1 cellular context compared by ENCODE assay signal in the genomic region with DNA sequence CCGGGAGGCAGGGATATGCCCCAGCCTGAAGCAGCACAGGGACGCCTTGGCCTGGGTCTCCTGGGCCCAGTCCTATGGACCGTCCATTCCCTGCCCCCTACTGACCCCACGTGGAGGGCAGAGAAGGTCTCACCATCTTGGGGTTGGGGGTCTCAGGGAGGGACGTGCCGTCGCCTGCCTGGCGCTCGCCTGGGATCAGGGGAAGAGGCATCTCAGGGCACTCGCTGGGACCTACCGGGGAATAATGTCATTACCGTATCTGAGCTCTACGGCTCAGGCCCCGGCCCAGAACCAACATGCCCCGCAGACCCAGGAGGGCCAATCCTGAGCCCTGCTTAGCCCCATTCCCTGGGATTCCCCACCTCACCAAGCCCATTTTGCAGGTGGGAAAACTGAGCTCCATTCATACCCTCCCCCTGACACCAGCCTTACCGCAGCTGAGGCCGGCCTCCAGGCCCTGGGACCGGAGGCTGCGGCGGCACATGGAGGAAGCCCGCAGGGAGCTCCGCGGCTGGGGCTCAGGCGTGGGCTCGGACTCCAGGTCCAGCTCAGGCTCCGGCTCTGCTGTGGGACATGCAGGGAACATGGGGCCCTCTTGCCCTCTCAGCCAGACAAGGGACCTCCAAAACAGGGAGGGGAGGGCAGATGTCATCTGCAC.
TF ChIP-seq lines count a peak whose summit lies in the region.

No MANE protein-coding gene starts in this region.

TF ChIP-seq in HepG2, 621 proteins besides CTCF, POLR2A, EP300 and RAD21:
- TF ChIP-seq EED (CRISPR knock-in tag; IDR thresholded peaks at IDR 0.05): no peak
- TF ChIP-seq, protein P1, sequence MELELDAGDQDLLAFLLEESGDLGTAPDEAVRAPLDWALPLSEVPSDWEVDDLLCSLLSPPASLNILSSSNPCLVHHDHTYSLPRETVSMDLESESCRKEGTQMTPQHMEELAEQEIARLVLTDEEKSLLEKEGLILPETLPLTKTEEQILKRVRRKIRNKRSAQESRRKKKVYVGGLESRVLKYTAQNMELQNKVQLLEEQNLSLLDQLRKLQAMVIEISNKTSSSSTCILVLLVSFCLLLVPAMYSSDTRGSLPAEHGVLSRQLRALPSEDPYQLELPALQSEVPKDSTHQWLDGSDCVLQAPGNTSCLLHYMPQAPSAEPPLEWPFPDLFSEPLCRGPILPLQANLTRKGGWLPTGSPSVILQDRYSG (CRISPR knock-in tag; IDR thresholded peaks at IDR 0.05): no peak
- TF ChIP-seq, protein P2, sequence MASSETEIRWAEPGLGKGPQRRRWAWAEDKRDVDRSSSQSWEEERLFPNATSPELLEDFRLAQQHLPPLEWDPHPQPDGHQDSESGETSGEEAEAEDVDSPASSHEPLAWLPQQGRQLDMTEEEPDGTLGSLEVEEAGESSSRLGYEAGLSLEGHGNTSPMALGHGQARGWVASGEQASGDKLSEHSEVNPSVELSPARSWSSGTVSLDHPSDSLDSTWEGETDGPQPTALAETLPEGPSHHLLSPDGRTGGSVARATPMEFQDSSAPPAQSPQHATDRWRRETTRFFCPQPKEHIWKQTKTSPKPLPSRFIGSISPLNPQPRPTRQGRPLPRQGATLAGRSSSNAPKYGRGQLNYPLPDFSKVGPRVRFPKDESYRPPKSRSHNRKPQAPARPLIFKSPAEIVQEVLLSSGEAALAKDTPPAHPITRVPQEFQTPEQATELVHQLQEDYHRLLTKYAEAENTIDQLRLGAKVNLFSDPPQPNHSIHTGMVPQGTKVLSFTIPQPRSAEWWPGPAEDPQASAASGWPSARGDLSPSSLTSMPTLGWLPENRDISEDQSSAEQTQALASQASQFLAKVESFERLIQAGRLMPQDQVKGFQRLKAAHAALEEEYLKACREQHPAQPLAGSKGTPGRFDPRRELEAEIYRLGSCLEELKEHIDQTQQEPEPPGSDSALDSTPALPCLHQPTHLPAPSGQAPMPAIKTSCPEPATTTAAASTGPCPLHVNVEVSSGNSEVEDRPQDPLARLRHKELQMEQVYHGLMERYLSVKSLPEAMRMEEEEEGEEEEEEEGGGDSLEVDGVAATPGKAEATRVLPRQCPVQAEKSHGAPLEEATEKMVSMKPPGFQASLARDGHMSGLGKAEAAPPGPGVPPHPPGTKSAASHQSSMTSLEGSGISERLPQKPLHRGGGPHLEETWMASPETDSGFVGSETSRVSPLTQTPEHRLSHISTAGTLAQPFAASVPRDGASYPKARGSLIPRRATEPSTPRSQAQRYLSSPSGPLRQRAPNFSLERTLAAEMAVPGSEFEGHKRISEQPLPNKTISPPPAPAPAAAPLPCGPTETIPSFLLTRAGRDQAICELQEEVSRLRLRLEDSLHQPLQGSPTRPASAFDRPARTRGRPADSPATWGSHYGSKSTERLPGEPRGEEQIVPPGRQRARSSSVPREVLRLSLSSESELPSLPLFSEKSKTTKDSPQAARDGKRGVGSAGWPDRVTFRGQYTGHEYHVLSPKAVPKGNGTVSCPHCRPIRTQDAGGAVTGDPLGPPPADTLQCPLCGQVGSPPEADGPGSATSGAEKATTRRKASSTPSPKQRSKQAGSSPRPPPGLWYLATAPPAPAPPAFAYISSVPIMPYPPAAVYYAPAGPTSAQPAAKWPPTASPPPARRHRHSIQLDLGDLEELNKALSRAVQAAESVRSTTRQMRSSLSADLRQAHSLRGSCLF (CRISPR knock-in tag; IDR thresholded peaks at IDR 0.05; ENCODE audit: borderline replicate concordance): no peak
- TF ChIP-seq, protein P3, sequence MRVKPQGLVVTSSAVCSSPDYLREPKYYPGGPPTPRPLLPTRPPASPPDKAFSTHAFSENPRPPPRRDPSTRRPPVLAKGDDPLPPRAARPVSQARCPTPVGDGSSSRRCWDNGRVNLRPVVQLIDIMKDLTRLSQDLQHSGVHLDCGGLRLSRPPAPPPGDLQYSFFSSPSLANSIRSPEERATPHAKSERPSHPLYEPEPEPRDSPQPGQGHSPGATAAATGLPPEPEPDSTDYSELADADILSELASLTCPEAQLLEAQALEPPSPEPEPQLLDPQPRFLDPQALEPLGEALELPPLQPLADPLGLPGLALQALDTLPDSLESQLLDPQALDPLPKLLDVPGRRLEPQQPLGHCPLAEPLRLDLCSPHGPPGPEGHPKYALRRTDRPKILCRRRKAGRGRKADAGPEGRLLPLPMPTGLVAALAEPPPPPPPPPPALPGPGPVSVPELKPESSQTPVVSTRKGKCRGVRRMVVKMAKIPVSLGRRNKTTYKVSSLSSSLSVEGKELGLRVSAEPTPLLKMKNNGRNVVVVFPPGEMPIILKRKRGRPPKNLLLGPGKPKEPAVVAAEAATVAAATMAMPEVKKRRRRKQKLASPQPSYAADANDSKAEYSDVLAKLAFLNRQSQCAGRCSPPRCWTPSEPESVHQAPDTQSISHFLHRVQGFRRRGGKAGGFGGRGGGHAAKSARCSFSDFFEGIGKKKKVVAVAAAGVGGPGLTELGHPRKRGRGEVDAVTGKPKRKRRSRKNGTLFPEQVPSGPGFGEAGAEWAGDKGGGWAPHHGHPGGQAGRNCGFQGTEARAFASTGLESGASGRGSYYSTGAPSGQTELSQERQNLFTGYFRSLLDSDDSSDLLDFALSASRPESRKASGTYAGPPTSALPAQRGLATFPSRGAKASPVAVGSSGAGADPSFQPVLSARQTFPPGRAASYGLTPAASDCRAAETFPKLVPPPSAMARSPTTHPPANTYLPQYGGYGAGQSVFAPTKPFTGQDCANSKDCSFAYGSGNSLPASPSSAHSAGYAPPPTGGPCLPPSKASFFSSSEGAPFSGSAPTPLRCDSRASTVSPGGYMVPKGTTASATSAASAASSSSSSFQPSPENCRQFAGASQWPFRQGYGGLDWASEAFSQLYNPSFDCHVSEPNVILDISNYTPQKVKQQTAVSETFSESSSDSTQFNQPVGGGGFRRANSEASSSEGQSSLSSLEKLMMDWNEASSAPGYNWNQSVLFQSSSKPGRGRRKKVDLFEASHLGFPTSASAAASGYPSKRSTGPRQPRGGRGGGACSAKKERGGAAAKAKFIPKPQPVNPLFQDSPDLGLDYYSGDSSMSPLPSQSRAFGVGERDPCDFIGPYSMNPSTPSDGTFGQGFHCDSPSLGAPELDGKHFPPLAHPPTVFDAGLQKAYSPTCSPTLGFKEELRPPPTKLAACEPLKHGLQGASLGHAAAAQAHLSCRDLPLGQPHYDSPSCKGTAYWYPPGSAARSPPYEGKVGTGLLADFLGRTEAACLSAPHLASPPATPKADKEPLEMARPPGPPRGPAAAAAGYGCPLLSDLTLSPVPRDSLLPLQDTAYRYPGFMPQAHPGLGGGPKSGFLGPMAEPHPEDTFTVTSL (CRISPR knock-in tag; IDR thresholded peaks at IDR 0.05; ENCODE audit: borderline replicate concordance): no peak
- TF ChIP-seq SRY (CRISPR knock-in tag; IDR thresholded peaks at IDR 0.05): no peak
- TF ChIP-seq DNMT3B (CRISPR knock-in tag; conservative IDR thresholded peaks at IDR 0.05): no peak
- TF ChIP-seq ZNF709 (CRISPR knock-in tag; IDR thresholded peaks at IDR 0.05): no peak
- TF ChIP-seq, protein P4, sequence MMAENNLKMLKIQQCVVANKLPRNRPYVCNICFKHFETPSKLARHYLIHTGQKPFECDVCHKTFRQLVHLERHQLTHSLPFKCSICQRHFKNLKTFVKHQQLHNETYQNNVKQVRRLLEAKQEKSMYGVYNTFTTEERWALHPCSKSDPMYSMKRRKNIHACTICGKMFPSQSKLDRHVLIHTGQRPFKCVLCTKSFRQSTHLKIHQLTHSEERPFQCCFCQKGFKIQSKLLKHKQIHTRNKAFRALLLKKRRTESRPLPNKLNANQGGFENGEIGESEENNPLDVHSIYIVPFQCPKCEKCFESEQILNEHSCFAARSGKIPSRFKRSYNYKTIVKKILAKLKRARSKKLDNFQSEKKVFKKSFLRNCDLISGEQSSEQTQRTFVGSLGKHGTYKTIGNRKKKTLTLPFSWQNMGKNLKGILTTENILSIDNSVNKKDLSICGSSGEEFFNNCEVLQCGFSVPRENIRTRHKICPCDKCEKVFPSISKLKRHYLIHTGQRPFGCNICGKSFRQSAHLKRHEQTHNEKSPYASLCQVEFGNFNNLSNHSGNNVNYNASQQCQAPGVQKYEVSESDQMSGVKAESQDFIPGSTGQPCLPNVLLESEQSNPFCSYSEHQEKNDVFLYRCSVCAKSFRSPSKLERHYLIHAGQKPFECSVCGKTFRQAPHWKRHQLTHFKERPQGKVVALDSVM (CRISPR knock-in tag; IDR thresholded peaks at IDR 0.05): 0 out of 2 replicates have a peak, but pooled peaks have one; percentile 22
- TF ChIP-seq BRD4 (CRISPR knock-in tag; IDR thresholded peaks at IDR 0.05): no peak
- TF ChIP-seq XBP1 (CRISPR knock-in tag; IDR thresholded peaks at IDR 0.05): no peak
- TF ChIP-seq ZNF629 (CRISPR knock-in tag; conservative IDR thresholded peaks at IDR 0.05): peak; percentile 71
- TF ChIP-seq, protein P5, sequence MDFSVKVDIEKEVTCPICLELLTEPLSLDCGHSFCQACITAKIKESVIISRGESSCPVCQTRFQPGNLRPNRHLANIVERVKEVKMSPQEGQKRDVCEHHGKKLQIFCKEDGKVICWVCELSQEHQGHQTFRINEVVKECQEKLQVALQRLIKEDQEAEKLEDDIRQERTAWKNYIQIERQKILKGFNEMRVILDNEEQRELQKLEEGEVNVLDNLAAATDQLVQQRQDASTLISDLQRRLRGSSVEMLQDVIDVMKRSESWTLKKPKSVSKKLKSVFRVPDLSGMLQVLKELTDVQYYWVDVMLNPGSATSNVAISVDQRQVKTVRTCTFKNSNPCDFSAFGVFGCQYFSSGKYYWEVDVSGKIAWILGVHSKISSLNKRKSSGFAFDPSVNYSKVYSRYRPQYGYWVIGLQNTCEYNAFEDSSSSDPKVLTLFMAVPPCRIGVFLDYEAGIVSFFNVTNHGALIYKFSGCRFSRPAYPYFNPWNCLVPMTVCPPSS (IDR thresholded peaks at IDR 0.05): no peak
